In genomic region chr1:153233448-153233847, GRCh38 we compare ENCODE assay signal across 21 cellular contexts. TPM values are rescaled to one million over a fixed set of nuclear protein-coding genes. Genes with fewer than 3 reads are reported as not detected.
DNase-seq lines count a peak whose midpoint lies in the region; TF ChIP-seq lines count a peak whose summit lies in the region.
"Had no signal": no experiment of that assay in that cellular context is flagged by ENCODE, and none has a peak within 500 bp of the region (broad histone marks: within the 10 kb centered on the region; RNA-seq: fewer than 3 reads in every experiment).

No MANE protein-coding gene starts in this region.

- TF ChIP-seq CTCF in vagina (IDR thresholded peaks at IDR 0.05): no peak

- DNase-seq in SIG-M5 treated with dmso at 0.1 percent for 504 hours (lab: John Stamatoyannopoulos, UW; ENCODE audit: unreplicated experiment) (peak; percentile 36), SIG-M5 (lab: John Stamatoyannopoulos, UW) (no peak), MV-4-11 (lab: John Stamatoyannopoulos, UW) (peak; percentile 54), cerebellar cortex (ENCODE audit: low spot score) (no peak), LoVo (ENCODE audit: low spot score) (no peak), vagina (ENCODE audit: extremely low spot score in 2 of 2) (no peak)
- no peak for DNase-seq in stimulated activated CD8-positive, alpha-beta memory T cell treated with anti-CD3 and anti-CD28 coated beads, Interleukin-4, amount 100 ng/mL, for 48 hours
- DNase-seq: 8988T, DND-41, GM23248, HCEC 1CT, KG1, NCI-H187 treated with DMSO at 0.1 percent for 48 hours, NCI-H2227 treated with DMSO at 0.1 percent for 48 hours, NCI-H524, NCI-H82 had no signal

- H3K27me3 ChIP-seq in duodenal mucosa (ENCODE audit: control insufficient read depth in 1 of 2, insufficient read depth in 2 of 2, low read length in 2 of 2) (peaks cover 0 to 1% of the 10 kb centered on the region in 2 donors), vagina (no peaks in the 10 kb centered on the region)

- intact Hi-C loops in vagina (cut with DNase I): no loop called here

- H3K4me3 ChIP-seq in duodenal mucosa (ENCODE audit: low read depth in 1 of 2, low read length in 2 of 2) (no peak overlapping the region), vagina (no peak overlapping the region)
- H3K4me3 ChIP-seq: GM23248, SK-N-MC had no signal

- H3K4me1 ChIP-seq in duodenal mucosa (ENCODE audit: control insufficient read depth in 1 of 2, insufficient read depth in 2 of 2, low read length in 2 of 2) (peaks cover 28 to 39% of the 10 kb centered on the region in 2 donors), vagina (no peaks in the 10 kb centered on the region)

- H3K36me3 ChIP-seq in duodenal mucosa (ENCODE audit: control insufficient read depth in 1 of 2, insufficient read depth in 2 of 2, low read length in 2 of 2): no peaks in the 10 kb centered on the region
- H3K36me3 ChIP-seq in vagina: no peaks in the 10 kb centered on the region

- peak overlapping the region; percentile 58 for H3K27ac ChIP-seq in duodenal mucosa (ENCODE audit: low read depth, low read length)
- H3K27ac ChIP-seq in vagina: no peak overlapping the region
- H3K27ac ChIP-seq: GM23248, SK-N-MC had no signal

- TF ChIP-seq POLR2A in vagina (IDR thresholded peaks at IDR 0.05): no peak

- H3K9me3 ChIP-seq in duodenal mucosa (ENCODE audit: control insufficient read depth in 1 of 2, low read length in 2 of 2): no peaks in the 10 kb centered on the region
- H3K9me3 ChIP-seq in vagina: no peaks in the 10 kb centered on the region

- H3K9ac ChIP-seq in duodenal mucosa (ENCODE audit: low read depth in 1 of 2, low read length in 2 of 2): no peak overlapping the region
- H3K9ac ChIP-seq: GM23248 had no signal

RNA-seq across cellular contexts. Expression of gene PRR9, which starts 16.1 kb away (rescaled TPM):
- total RNA-seq in vagina: not detected
- total RNA-seq: G401, GM23248, MCF 10A, Right ventricle myocardium inferior had no signal

RNA-seq across cellular contexts. Expression of gene LORICRIN, which starts 26.0 kb away (rescaled TPM):
- total RNA-seq in vagina: not detected
- total RNA-seq: G401, GM23248, MCF 10A, Right ventricle myocardium inferior had no signal

RNA-seq across cellular contexts. Expression of gene LELP1, which starts 30.2 kb away (rescaled TPM):
- not detected for total RNA-seq in vagina
- total RNA-seq: G401, GM23248, MCF 10A, Right ventricle myocardium inferior had no signal

Comparison
In these comparisons a context has a peak if more than half of its experiments do, and no peak if none do; other contexts are left out.
1. DNase-seq: peak in SIG-M5 treated with dmso at 0.1 percent for 504 hours (single experiment) and MV-4-11 (single experiment); none in SIG-M5 (single experiment), stimulated activated CD8-positive, alpha-beta memory T cell treated with anti-CD3 and anti-CD28 coated beads, Interleukin-4, amount 100 ng/mL, for 48 hours (single experiment), cerebellar cortex (single experiment), LoVo (single experiment) and vagina (0 of 2).